12 cellular contexts compared by ENCODE assay signal in the genomic region with DNA sequence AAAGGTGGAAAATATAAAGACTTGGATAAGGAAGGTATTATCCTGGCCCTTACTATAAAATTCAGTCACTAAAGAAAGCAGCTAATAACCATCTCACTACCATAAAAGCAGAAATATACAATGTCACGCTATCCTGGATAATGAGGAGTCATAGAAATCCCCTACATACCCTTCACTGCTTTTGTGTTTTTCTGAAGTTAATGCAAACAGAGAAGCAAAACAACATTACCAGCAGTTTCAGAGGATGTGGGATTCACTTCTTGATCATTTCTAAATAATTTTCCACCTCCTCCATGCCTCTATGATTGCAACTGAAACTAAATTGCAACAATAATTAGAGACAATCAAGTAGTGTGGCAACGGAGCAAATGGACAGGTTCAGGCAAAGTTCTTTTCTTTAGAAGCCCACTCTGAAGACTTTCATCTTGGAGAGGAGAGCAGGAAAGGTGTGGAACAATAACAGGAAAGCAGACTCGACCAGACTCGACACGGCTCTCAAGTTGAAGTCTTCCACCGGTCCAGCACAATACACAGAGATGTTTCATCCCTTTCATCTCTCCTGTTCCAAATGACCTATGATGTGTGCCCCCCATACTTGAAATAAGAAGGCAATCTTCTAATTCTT. TPM values are rescaled to one million over a fixed set of nuclear protein-coding genes. Genes with fewer than 3 reads are reported as not detected.
A peak's percentile ranks its signal among the peaks of the same experiment; 100 is the strongest.
DNase-seq lines count a peak whose midpoint lies in the region; ATAC-seq and TF ChIP-seq lines count a peak whose summit lies in the region.
"Had no signal": no experiment of that assay in that cellular context is flagged by ENCODE, and none has a peak within 500 bp of the region (broad histone marks: within the 10 kb centered on the region; RNA-seq: fewer than 3 reads in every experiment).

No MANE protein-coding gene starts in this region.

- no peaks in the 10 kb centered on the region for H4K20me1 ChIP-seq in MM.1S (ENCODE audit: insufficient read depth, low read length)

- peaks cover 59% of the 10 kb centered on the region for H3F3A ChIP-seq in MM.1S (ENCODE audit: insufficient read depth, low read length)

- H3K4me3 Mint-ChIP-seq in activated CD4-positive, alpha-beta T cell treated with anti-CD3 and anti-CD28 coated beads, Interleukin-2, amount 10 ng/mL, durations not matched to agents 7 days and 5 days: peak overlapping the region; percentile 68
- H3K4me3 Mint-ChIP-seq in dendritic cell treated with granulocyte-macrophage colony-stimulating factor and Interleukin-4, amounts not matched to agents 40 ng/mL and 50 ng/mL, for 4 days: peak overlapping the region; percentile 61
- peak overlapping the region; percentile 78 to 79 for H3K4me3 Mint-ChIP-seq in stimulated activated naive B cell treated with anti-CD40 and anti-IgM and Interleukin-4, amounts not matched to agents 10 μg/mL and 1 μg/mL and 100 μg/mL, for 72 hours

- peak overlapping the region; percentile 98 for H3K27ac ChIP-seq in MM.1S (ENCODE audit: low read length)
- H3K27ac ChIP-seq: SJSA1 had no signal

- H3K36me3 Mint-ChIP-seq in activated CD4-positive, alpha-beta T cell treated with anti-CD3 and anti-CD28 coated beads, Interleukin-2, amount 10 ng/mL, durations not matched to agents 7 days and 5 days (ENCODE audit: low read depth): peaks cover 35% of the 10 kb centered on the region
- peaks cover 10% of the 10 kb centered on the region for H3K36me3 Mint-ChIP-seq in dendritic cell treated with granulocyte-macrophage colony-stimulating factor and Interleukin-4, amounts not matched to agents 40 ng/mL and 50 ng/mL, for 4 days (ENCODE audit: low read depth)
- peaks cover 12 to 22% of the 10 kb centered on the region in 2 donors for H3K36me3 Mint-ChIP-seq in stimulated activated naive B cell treated with anti-CD40 and anti-IgM and Interleukin-4, amounts not matched to agents 10 μg/mL and 1 μg/mL and 100 μg/mL, for 72 hours

- H3K27me3 Mint-ChIP-seq in activated CD4-positive, alpha-beta T cell treated with anti-CD3 and anti-CD28 coated beads, Interleukin-2, amount 10 ng/mL, durations not matched to agents 7 days and 5 days: no peaks in the 10 kb centered on the region
- no peaks in the 10 kb centered on the region for H3K27me3 Mint-ChIP-seq in dendritic cell treated with granulocyte-macrophage colony-stimulating factor and Interleukin-4, amounts not matched to agents 40 ng/mL and 50 ng/mL, for 4 days
- H3K27me3 Mint-ChIP-seq in stimulated activated naive B cell treated with anti-CD40 and anti-IgM and Interleukin-4, amounts not matched to agents 10 μg/mL and 1 μg/mL and 100 μg/mL, for 72 hours: no peaks in the 10 kb centered on the region

- CTCF ChIA-PET in activated CD4-positive, alpha-beta T cell treated with anti-CD3 and anti-CD28 coated beads, Interleukin-2, amount 10 ng/mL, durations not matched to agents 7 days and 5 days (lab: Charles Lee): interaction anchor here (0.6 to 1.2 kb wide), 4 partner anchors 8 to 30 kb away, joined by 3 to 5 read pairs (median 3); no protein-coding TSS in a partner anchor

- H3K4me1 Mint-ChIP-seq in activated CD4-positive, alpha-beta T cell treated with anti-CD3 and anti-CD28 coated beads, Interleukin-2, amount 10 ng/mL, durations not matched to agents 7 days and 5 days: peaks cover 47% of the 10 kb centered on the region
- peaks cover 47% of the 10 kb centered on the region for H3K4me1 Mint-ChIP-seq in dendritic cell treated with granulocyte-macrophage colony-stimulating factor and Interleukin-4, amounts not matched to agents 40 ng/mL and 50 ng/mL, for 4 days (ENCODE audit: low read depth)
- H3K4me1 Mint-ChIP-seq in stimulated activated naive B cell treated with anti-CD40 and anti-IgM and Interleukin-4, amounts not matched to agents 10 μg/mL and 1 μg/mL and 100 μg/mL, for 72 hours: peaks cover 24 to 50% of the 10 kb centered on the region in 2 donors

- no peaks in the 10 kb centered on the region for H3K36me3 ChIP-seq in MM.1S (replicated peaks; ENCODE audit: insufficient read depth, low read length)
- H3K36me3 ChIP-seq: SJSA1 had no signal

- POLR2A ChIA-PET in activated CD4-positive, alpha-beta T cell treated with anti-CD3 and anti-CD28 coated beads, Interleukin-2, amount 10 ng/mL, durations not matched to agents 7 days and 5 days (lab: Charles Lee): interaction anchor here (0.8 kb wide), 1 partner anchor 8 kb away, joined by 3 read pairs; no protein-coding TSS in a partner anchor

- H3K9me3 Mint-ChIP-seq in activated CD4-positive, alpha-beta T cell treated with anti-CD3 and anti-CD28 coated beads, Interleukin-2, amount 10 ng/mL, durations not matched to agents 7 days and 5 days: no peaks in the 10 kb centered on the region
- no peaks in the 10 kb centered on the region for H3K9me3 Mint-ChIP-seq in dendritic cell treated with granulocyte-macrophage colony-stimulating factor and Interleukin-4, amounts not matched to agents 40 ng/mL and 50 ng/mL, for 4 days
- H3K9me3 Mint-ChIP-seq in stimulated activated naive B cell treated with anti-CD40 and anti-IgM and Interleukin-4, amounts not matched to agents 10 μg/mL and 1 μg/mL and 100 μg/mL, for 72 hours: no peaks in the 10 kb centered on the region

- peak overlapping the region; percentile 77 for H3K4me2 ChIP-seq in MM.1S (ENCODE audit: low read depth, low read length)

- H3K27me3 ChIP-seq in MM.1S (replicated peaks; ENCODE audit: insufficient read depth, low read length): no peaks in the 10 kb centered on the region
- H3K27me3 ChIP-seq: SJSA1 had no signal

- no peaks in the 10 kb centered on the region for H3K9me2 ChIP-seq in MM.1S (replicated peaks; ENCODE audit: insufficient read depth, low read length)

- no peaks in the 10 kb centered on the region for H3K9me3 ChIP-seq in MM.1S (replicated peaks; ENCODE audit: insufficient read depth, low read length)
- H3K9me3 ChIP-seq: SJSA1 had no signal

- H3K79me2 ChIP-seq in MM.1S (ENCODE audit: low read length): peaks cover 100% of the 10 kb centered on the region

- H3K9ac ChIP-seq in MM.1S (ENCODE audit: low read length): peak overlapping the region; percentile 79

- peak; percentile 76 to 81 for ATAC-seq in stimulated activated naive B cell treated with anti-CD40 and anti-IgM and Interleukin-4, amounts not matched to agents 10 μg/mL and 1 μg/mL and 100 μg/mL, for 72 hours (replicated peaks)
- no peak for ATAC-seq in GM21786 (IDR thresholded peaks at IDR 0.05; ENCODE audit: unreplicated experiment)

- no peak overlapping the region for H2AFZ ChIP-seq in MM.1S (ENCODE audit: low read length)

- intact Hi-C loops in dendritic cell treated with granulocyte-macrophage colony-stimulating factor and Interleukin-4, amounts not matched to agents 40 ng/mL and 50 ng/mL, for 4 days (cut with micrococcal nuclease): loop anchor here (5.0 kb wide), 1 partner anchor 35 kb away; no protein-coding TSS in a partner anchor

- peaks cover 62% of the 10 kb centered on the region for H3K4me1 ChIP-seq in MM.1S (ENCODE audit: low read length)

- no peak for DNase-seq in activated CD4-positive, alpha-beta T cell treated with anti-CD3 and anti-CD28 coated beads, Interleukin-2, amount 10 ng/mL, durations not matched to agents 7 days and 5 days
- DNase-seq in activated CD4-positive, alpha-beta T cell treated with anti-CD3 and anti-CD28 coated beads for 1 hour: no peak
- DNase-seq in MM.1S (peak; percentile 67), activated gamma-delta T cell treated with Interleukin-2 at 50 U/mL for 16 hours (no peak), cerebellar nuclear complex (lab: John Stamatoyannopoulos, UW) (no peak)
- DNase-seq in stimulated activated naive B cell treated with anti-CD40 and anti-IgM and Interleukin-4, amounts not matched to agents 10 μg/mL and 1 μg/mL and 100 μg/mL, for 72 hours: no peak
- DNase-seq: kidney glomerular epithelial cell, NCI-H69, trophoblast cell had no signal

- peak overlapping the region; percentile 46 for H3K4me3 ChIP-seq in MM.1S (ENCODE audit: low read length)
- H3K4me3 ChIP-seq: SJSA1 had no signal

- no peak for TF ChIP-seq CTCF in MM.1S (IDR thresholded peaks at IDR 0.05; ENCODE audit: low read length)

- peak overlapping the region; percentile 97 for H3K27ac Mint-ChIP-seq in activated CD4-positive, alpha-beta T cell treated with anti-CD3 and anti-CD28 coated beads, Interleukin-2, amount 10 ng/mL, durations not matched to agents 7 days and 5 days
- H3K27ac Mint-ChIP-seq in dendritic cell treated with granulocyte-macrophage colony-stimulating factor and Interleukin-4, amounts not matched to agents 40 ng/mL and 50 ng/mL, for 4 days: peak overlapping the region; percentile 89
- peak overlapping the region; percentile 97 for H3K27ac Mint-ChIP-seq in stimulated activated naive B cell treated with anti-CD40 and anti-IgM and Interleukin-4, amounts not matched to agents 10 μg/mL and 1 μg/mL and 100 μg/mL, for 72 hours

RNA-seq across cellular contexts. Expression of a gene that starts 10.2 kb away (rescaled TPM):
- total RNA-seq in activated CD4-positive, alpha-beta T cell treated with anti-CD3 and anti-CD28 coated beads, Interleukin-2, amount 10 ng/mL, durations not matched to agents 7 days and 5 days: 100 to 1,000 TPM; 244 to 251 TPM
